Comparison of ENCODE assay signal across 8 cellular contexts in genomic region chr7:127588019-127588696, GRCh38. TPM values are rescaled to one million over a fixed set of nuclear protein-coding genes. Genes with fewer than 3 reads are reported as not detected.
A peak's percentile ranks its signal among the peaks of the same experiment; 100 is the strongest.
DNase-seq lines count a peak whose midpoint lies in the region; ATAC-seq, FAIRE-seq and TF ChIP-seq lines count a peak whose summit lies in the region.

ARF5 (plus strand) TSS chr7:127588411; CDS start chr7:127588499, 88 bp downstream.

- peak within 1 kb of the TSS; percentile 91 for H3K4me3 ChIP-seq in left ventricle myocardium inferior
- peak within 1 kb of the TSS; percentile 97 for H3K4me3 ChIP-seq in psoas muscle
- peak within 1 kb of the TSS; percentile 98 for H3K4me3 ChIP-seq in urinary bladder (ENCODE audit: low read depth, low read length)

- TF ChIP-seq POLR2A in GM12892 (IDR thresholded peaks at IDR 0.05; ENCODE audit: low read depth, low read length), result peak; percentile 67; the same call in 1 of the 2 replicates

- no peaks in the 10 kb centered on the region for H3K27me3 Mint-ChIP-seq in T-helper 1 cell treated with Interleukin-12 subunit alpha and Interleukin-12 subunit beta and Interleukin-4 antibody, amounts not matched to agents 30 μg/mL and 1 μg/mL, for 36 hours (ENCODE audit: low read depth)

- 0 to 1% (median 1%) methylated on average over 44 to 77 of the region's 77 CpGs for WGBS in psoas muscle, 3 donors
- whole genome bisulfite sequencing in urinary bladder, result under 1% methylated on average over 77 of the region's 77 CpGs

- peak within 1 kb of the TSS; percentile 93 for H3K4me3 Mint-ChIP-seq in T-helper 1 cell treated with Interleukin-12 subunit alpha and Interleukin-12 subunit beta and Interleukin-4 antibody, amounts not matched to agents 30 μg/mL and 1 μg/mL, for 36 hours

- peak; percentile 73 for ATAC-seq in HG02759 (IDR thresholded peaks at IDR 0.05; ENCODE audit: unreplicated experiment)
- peak; percentile 93 to 95 (median 94) for ATAC-seq in psoas muscle

- H3K9me3 ChIP-seq in left ventricle myocardium inferior (replicated peaks) (no peaks in the 10 kb centered on the region), psoas muscle (no peaks in the 10 kb centered on the region)

- H3K36me3 ChIP-seq in left ventricle myocardium inferior, result peaks cover 25% of the 10 kb centered on the region
- H3K36me3 ChIP-seq in psoas muscle (ENCODE audit: insufficient read depth in 1 of 2, low read depth in 1 of 2), result peaks cover 10 to 31% of the 10 kb centered on the region in 2 donors
- H3K36me3 ChIP-seq in urinary bladder (ENCODE audit: insufficient read depth), result peaks cover 4% of the 10 kb centered on the region

- peaks cover 22% of the 10 kb centered on the region for H3K36me3 Mint-ChIP-seq in T-helper 1 cell treated with Interleukin-12 subunit alpha and Interleukin-12 subunit beta and Interleukin-4 antibody, amounts not matched to agents 30 μg/mL and 1 μg/mL, for 36 hours (ENCODE audit: low read depth)

- peak; percentile 94 for DNase-seq in GM12892 (ENCODE audit: insufficient read length)
- peak; percentile 9 for DNase-seq in NCI-H1417 treated with DMSO at 0.1 percent for 48 hours (lab: John Stamatoyannopoulos, UW)
- peak; percentile 56 for DNase-seq in amniotic stem cell (lab: John Stamatoyannopoulos, UW)
- DNase-seq in left ventricle myocardium inferior, result peak; percentile 90
- DNase-seq in psoas muscle, result peak; percentile 89 to 94

- peak within 1 kb of the TSS; percentile 89 for H3K27ac Mint-ChIP-seq in T-helper 1 cell treated with Interleukin-12 subunit alpha and Interleukin-12 subunit beta and Interleukin-4 antibody, amounts not matched to agents 30 μg/mL and 1 μg/mL, for 36 hours

- H3K27ac ChIP-seq in left ventricle myocardium inferior (replicated peaks) (peak within 1 kb of the TSS; percentile 94), psoas muscle (peak within 1 kb of the TSS; percentile 96), urinary bladder (ENCODE audit: low read depth) (peak within 1 kb of the TSS; percentile 85)

- H3K4me1 ChIP-seq in left ventricle myocardium inferior (peaks cover 57% of the 10 kb centered on the region), psoas muscle (peaks cover 32% of the 10 kb centered on the region), urinary bladder (ENCODE audit: insufficient read depth) (peaks cover 5% of the 10 kb centered on the region)

- peak; percentile 82 for FAIRE-seq in GM12892 (lab: Jason Lieb, UNC)

- H3K27me3 ChIP-seq in left ventricle myocardium inferior (ENCODE audit: low read depth), result no peaks in the 10 kb centered on the region
- no peaks in the 10 kb centered on the region for H3K27me3 ChIP-seq in psoas muscle (ENCODE audit: insufficient read depth in 3 of 3, low read length in 2 of 3)

- TF ChIP-seq CTCF in left ventricle myocardium inferior (IDR thresholded peaks at IDR 0.05; ENCODE audit: borderline replicate concordance) (no peak), psoas muscle (IDR thresholded peaks at IDR 0.05) (peak; percentile 4)

- H3K9me3 Mint-ChIP-seq in T-helper 1 cell treated with Interleukin-12 subunit alpha and Interleukin-12 subunit beta and Interleukin-4 antibody, amounts not matched to agents 30 μg/mL and 1 μg/mL, for 36 hours, result no peaks in the 10 kb centered on the region

- peaks cover 35% of the 10 kb centered on the region for H3K4me1 Mint-ChIP-seq in T-helper 1 cell treated with Interleukin-12 subunit alpha and Interleukin-12 subunit beta and Interleukin-4 antibody, amounts not matched to agents 30 μg/mL and 1 μg/mL, for 36 hours (ENCODE audit: low read depth)

- intact Hi-C loops in left ventricle myocardium inferior (cut with micrococcal nuclease) (no loop called here), psoas muscle (cut with DNase I) (loop anchor here in 1 of 2 donors (2.0 to 5.0 kb wide), 2 partner anchors 63 to 196 kb away; partner anchors contain the start of gene ZNF800)

RNA-seq across cellular contexts. Expression of gene ARF5, which starts in this region (rescaled TPM):
- 104 TPM for polyA plus RNA-seq in GM12892 (2012; ENCODE audit: missing spikeins)
- total RNA-seq in left ventricle myocardium inferior (67.2 TPM), psoas muscle (100 to 1,000 TPM in 1 of 4 donors, 10 to 100 TPM in 3; 78.7 to 118 (median 89.8) TPM), urinary bladder (66.0 TPM)
- polyA plus RNA-seq in psoas muscle (100 to 1,000 TPM in 2 of 3 donors, 10 to 100 TPM in 1; 84.8 to 111 (median 107) TPM), urinary bladder (187 TPM)

Comparison
In these comparisons a context has a peak if more than half of its experiments do, and no peak if none do; other contexts are left out.
1. Peak in every context shown above with its lines: DNase-seq, ATAC-seq, H3K4me3 ChIP-seq and H3K27ac ChIP-seq.
2. DNase-seq: peak in every context shown above with its lines; median percentile 94 in GM12892; 92 in psoas muscle; 90 in left ventricle myocardium inferior; 56 in amniotic stem cell; 9 in NCI-H1417 treated with DMSO at 0.1 percent for 48 hours.